Comparison of ENCODE assay signal across 8 cellular contexts in genomic region chr17:7215136-7215638, GRCh38. TPM values are rescaled to one million over a fixed set of nuclear protein-coding genes. Genes with fewer than 3 reads are reported as not detected.
DNase-seq lines count a peak whose midpoint lies in the region; ATAC-seq and TF ChIP-seq lines count a peak whose summit lies in the region.

No MANE protein-coding gene starts in this region.

- peak overlapping the region; percentile 86 for H3K4me3 Mint-ChIP-seq in central memory CD8-positive, alpha-beta T cell
- peak overlapping the region; percentile 87 to 96 (median 90) for H3K4me3 Mint-ChIP-seq in naive B cell

- H3K36me3 Mint-ChIP-seq in central memory CD8-positive, alpha-beta T cell (ENCODE audit: insufficient read depth), result peaks cover 20% of the 10 kb centered on the region
- no peaks in the 10 kb centered on the region for H3K36me3 Mint-ChIP-seq in naive B cell

- BruUV-seq in A673 (replicated peaks; lab: Mats Ljungman, UMichigan), result no TSS peak

- TF ChIP-seq CTCF in A673 (conservative IDR thresholded peaks at IDR 0.05; ENCODE audit: low read depth, low read length), result no peak; the same call in 1 of the 2 replicates

- H3K4me1 ChIP-seq in A673 (ENCODE audit: insufficient read depth, low read length, poor library complexity, severe bottlenecking), result peaks cover 51% of the 10 kb centered on the region

- POLR2A ChIA-PET in A673 (lab: Charles Lee; ENCODE audit: low non-redundant PET), result no interaction called here

- no peak for TF ChIP-seq EP300 in Ishikawa (IDR thresholded peaks at IDR 0.05; ENCODE audit: borderline replicate concordance)

- CTCF ChIA-PET in A673 (lab: Charles Lee), result interaction anchor here (0.7 to 1.3 kb wide), 3 partner anchors 66 to 170 kb away, joined by 3 to 7 read pairs (median 3); partner anchors contain the start of gene SLC2A4

- DNase-seq in A673 (ENCODE audit: low spot score), result no peak
- no peak for DNase-seq in central memory CD8-positive, alpha-beta T cell (ENCODE audit: low spot score in 2 of 2)
- DNase-seq in naive B cell, result no peak
- DNase-seq in ureter (ENCODE audit: low spot score), result no peak
- no peak for DNase-seq in NCI-H345 (lab: John Stamatoyannopoulos, UW)
- no peak for DNase-seq in NCI-H1092 (lab: John Stamatoyannopoulos, UW)

- H3K27ac Mint-ChIP-seq in central memory CD8-positive, alpha-beta T cell (ENCODE audit: low read depth), result peak overlapping the region; percentile 98
- H3K27ac Mint-ChIP-seq in naive B cell, result peak overlapping the region; percentile 98 to 99 (median 99)

- no peaks in the 10 kb centered on the region for H3K36me3 ChIP-seq in A673 (ENCODE audit: insufficient read depth, low read length, poor library complexity, severe bottlenecking)

- intact Hi-C loops in A673 (cut with micrococcal nuclease; ENCODE audit: unreplicated experiment), result no loop called here

- H3K27me3 Mint-ChIP-seq in central memory CD8-positive, alpha-beta T cell, result peaks cover 35% of the 10 kb centered on the region
- H3K27me3 Mint-ChIP-seq in naive B cell, result peaks cover 0 to 10% (median 2%) of the 10 kb centered on the region in 3 donors

- ATAC-seq in central memory CD8-positive, alpha-beta T cell (replicated peaks; ENCODE audit: extremely low read depth, poor library complexity, severe bottlenecking), result no peak
- ATAC-seq in naive B cell (ENCODE audit: low read depth in 2 of 2), result no peak
- ATAC-seq in GM19467 (IDR thresholded peaks at IDR 0.05; ENCODE audit: unreplicated experiment), result no peak

- H3K27me3 ChIP-seq in A673 (replicated peaks; ENCODE audit: insufficient read depth, low read depth, low read length, poor library complexity), result no peaks in the 10 kb centered on the region

- TF ChIP-seq RAD21 in Ishikawa (IDR thresholded peaks at IDR 0.05; ENCODE audit: low read depth), result no peak

- H3K4me3 ChIP-seq in A673 (ENCODE audit: low read depth, low read length, poor library complexity, severe bottlenecking), result peak overlapping the region; percentile 73

- H3K9me3 Mint-ChIP-seq in central memory CD8-positive, alpha-beta T cell, result no peaks in the 10 kb centered on the region
- H3K9me3 Mint-ChIP-seq in naive B cell, result no peaks in the 10 kb centered on the region

- peak overlapping the region; percentile 79 for H3K27ac ChIP-seq in A673 (ENCODE audit: low read depth, low read length, poor library complexity, severe bottlenecking)

- H3K4me1 Mint-ChIP-seq in central memory CD8-positive, alpha-beta T cell, result peaks cover 48% of the 10 kb centered on the region
- H3K4me1 Mint-ChIP-seq in naive B cell, result peaks cover 42 to 58% (median 57%) of the 10 kb centered on the region in 3 donors

- no peaks in the 10 kb centered on the region for H3K9me3 ChIP-seq in A673 (ENCODE audit: low read depth, low read length, poor library complexity, severe bottlenecking)

TF ChIP-seq in Ishikawa, 13 proteins besides CTCF, POLR2A, EP300 and RAD21:
- TF ChIP-seq TAF1 (IDR thresholded peaks at IDR 0.05; ENCODE audit: low read depth), result no peak
- peak; percentile 25; the same call in 1 of the 2 replicates for TF ChIP-seq TEAD4 (IDR thresholded peaks at IDR 0.05)
- no peak for TF ChIP-seq YY1 (IDR thresholded peaks at IDR 0.05; ENCODE audit: low read depth)
- TF ChIP-seq CREB1 (IDR thresholded peaks at IDR 0.05; ENCODE audit: low read depth), result no peak

RNA-seq across cellular contexts. Expression of gene DLG4, which starts 4.4 kb away (rescaled TPM):
- 74.7 and 86.6 TPM in 2 replicates for total RNA-seq in A673 (2021)
- under 1 TPM in 5 of 6 donors, not detected in 1; 0.06 to 0.29 (median 0.22) TPM for polyA plus RNA-seq in naive B cell (ENCODE audit: low read depth in 6 of 6)
- total RNA-seq in ureter, result 26.8 TPM

RNA-seq across cellular contexts. Expression of gene ACADVL, which starts 4.6 kb away (rescaled TPM):
- 425 and 509 TPM in 2 replicates for total RNA-seq in A673 (2021)
- polyA plus RNA-seq in naive B cell (ENCODE audit: low read depth in 6 of 6), result 100 to 1,000 TPM in 1 of 6 donors, 10 to 100 TPM in 5; 63.9 to 102 (median 75.0) TPM
- total RNA-seq in ureter, result 855 TPM

RNA-seq across cellular contexts. Expression of gene DVL2, which starts 19.1 kb away (rescaled TPM):
- 133 and 139 TPM in 2 replicates for total RNA-seq in A673 (2021)
- polyA plus RNA-seq in naive B cell (ENCODE audit: low read depth in 6 of 6), result 10 to 100 TPM; 23.4 to 33.1 (median 25.5) TPM
- 38.4 TPM for total RNA-seq in ureter

RNA-seq across cellular contexts. Expression of gene PHF23, which starts 24.1 kb away (rescaled TPM):
- total RNA-seq in A673 (2021), result 84.0 and 85.1 TPM in 2 replicates
- polyA plus RNA-seq in naive B cell (ENCODE audit: low read depth in 6 of 6), result 10 to 100 TPM; 11.9 to 24.2 (median 20.5) TPM
- 37.6 TPM for total RNA-seq in ureter

RNA-seq across cellular contexts. Expression of gene GABARAP, which starts 27.1 kb away (rescaled TPM):
- total RNA-seq in A673 (2021), result 296 and 314 TPM in 2 replicates
- polyA plus RNA-seq in naive B cell (ENCODE audit: low read depth in 6 of 6), result 1,000 to 10,000 TPM in 4 of 6 donors, 100 to 1,000 TPM in 2; 833 to 1,381 (median 1,181) TPM
- 453 TPM for total RNA-seq in ureter
